In the genomic region with DNA sequence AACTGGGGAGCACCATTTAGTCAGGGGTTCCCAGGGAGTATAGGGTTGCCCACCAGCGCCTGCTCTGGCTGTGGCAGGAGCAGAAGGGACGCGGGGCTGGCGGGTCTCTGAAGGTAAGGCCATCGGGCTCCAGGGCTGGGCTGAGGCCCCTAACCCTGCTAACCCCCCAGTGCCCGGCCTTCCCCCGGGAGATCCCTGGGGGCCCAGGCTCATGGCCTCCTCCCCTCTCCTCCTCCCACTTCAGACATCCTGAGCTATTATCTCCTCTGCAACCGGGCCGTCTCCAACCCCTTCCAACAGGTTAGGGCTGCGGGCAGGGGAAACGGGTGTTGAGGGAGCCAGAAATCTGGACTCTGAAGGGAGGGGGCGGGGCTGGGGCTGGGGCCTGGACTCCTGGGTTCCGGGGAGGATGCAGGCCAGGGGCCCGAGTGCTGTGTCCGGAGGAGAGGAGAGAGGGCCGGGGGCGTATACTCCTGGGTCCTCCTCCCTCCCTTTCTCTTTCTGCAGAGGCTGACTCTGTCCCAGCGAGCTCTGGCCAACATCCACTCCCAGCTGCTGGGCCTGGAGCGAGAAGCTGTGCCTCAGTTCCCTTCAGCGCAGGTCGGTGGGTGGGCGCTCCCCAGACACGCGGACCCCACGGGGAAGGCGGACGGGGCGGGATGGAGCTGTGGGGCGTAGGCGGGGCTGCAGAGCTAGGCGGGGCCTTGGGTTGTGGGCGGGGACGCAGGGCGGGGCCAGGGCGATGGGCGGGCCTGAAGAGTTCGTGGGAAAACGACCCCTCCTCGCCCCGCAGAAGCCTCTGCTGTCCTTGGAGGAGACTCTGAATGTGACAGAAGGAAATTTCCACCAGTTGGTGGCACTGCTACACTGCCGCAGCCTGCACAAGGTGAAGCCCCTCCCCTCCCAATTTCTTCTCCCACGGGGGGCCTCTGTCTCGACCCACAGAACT, we compare ENCODE assay signal across 9 cellular contexts. TPM values are rescaled to one million over a fixed set of nuclear protein-coding genes. Genes with fewer than 3 reads are reported as not detected.
DNase-seq lines count a peak whose midpoint lies in the region; ATAC-seq and TF ChIP-seq lines count a peak whose summit lies in the region.
"Had no signal": no experiment of that assay in that cellular context is flagged by ENCODE, and none has a peak within 500 bp of the region (broad histone marks: within the 10 kb centered on the region; RNA-seq: fewer than 3 reads in every experiment).

No MANE protein-coding gene starts in this region.

- H3K36me3 Mint-ChIP-seq in CD14-positive monocyte (no peaks in the 10 kb centered on the region), neural crest cell (ENCODE audit: low read depth) (peaks cover 11% of the 10 kb centered on the region)
- no peaks in the 10 kb centered on the region for H3K36me3 Mint-ChIP-seq in activated CD8-positive, alpha-beta T cell treated with anti-CD3 and anti-CD28 coated beads for 36 hours (ENCODE audit: low read depth)

- CTCF ChIA-PET in activated CD8-positive, alpha-beta T cell treated with anti-CD3 and anti-CD28 coated beads for 36 hours (lab: Charles Lee): interaction anchor here (1.0 to 1.2 kb wide), 4 partner anchors 9 to 106 kb away, joined by 3 to 4 read pairs (median 3); partner anchors contain the start of gene TTYH1

- peaks cover 10% of the 10 kb centered on the region for H3K27me3 ChIP-seq in vagina

- H3K9me3 Mint-ChIP-seq in CD14-positive monocyte: peaks cover 0 to 4% (median 0%) of the 10 kb centered on the region in 7 donors
- no peaks in the 10 kb centered on the region for H3K9me3 Mint-ChIP-seq in activated CD8-positive, alpha-beta T cell treated with anti-CD3 and anti-CD28 coated beads for 36 hours
- no peaks in the 10 kb centered on the region for H3K9me3 Mint-ChIP-seq in neural crest cell

- peaks cover 42 to 73% (median 62%) of the 10 kb centered on the region in 3 donors for H3K27me3 Mint-ChIP-seq in CD14-positive monocyte (ENCODE audit: low read depth in 3 of 3)
- H3K27me3 Mint-ChIP-seq in activated CD8-positive, alpha-beta T cell treated with anti-CD3 and anti-CD28 coated beads for 36 hours: peaks cover 19% of the 10 kb centered on the region
- peaks cover 11% of the 10 kb centered on the region for H3K27me3 Mint-ChIP-seq in neural crest cell (ENCODE audit: low read depth)

- peak overlapping the region; percentile 28 to 40 for H3K4me3 ChIP-seq in vagina

- DNase-seq in CD14-positive monocyte (ENCODE audit: low spot score): no peak
- DNase-seq in HuH-7 (ENCODE audit: low spot score): peak; percentile 67
- DNase-seq in activated CD8-positive, alpha-beta T cell treated with anti-CD3 and anti-CD28 coated beads for 36 hours: peak; percentile 64
- DNase-seq in erythroblast (lab: John Stamatoyannopoulos, UW): peak; percentile 23 to 52
- peak; percentile 74 for DNase-seq in neural crest cell (ENCODE audit: low read depth, low spot score)
- DNase-seq in vagina (ENCODE audit: extremely low spot score in 2 of 2): no peak
- no peak for DNase-seq in NK-92 treated with Interleukin-12 subunit alpha and Interleukin-12 subunit beta, amount 100 ng/mL, for 24 hours (lab: John Stamatoyannopoulos, UW)

- peak overlapping the region; percentile 51 to 81 for H3K4me3 Mint-ChIP-seq in CD14-positive monocyte
- peak overlapping the region; percentile 24 for H3K4me3 Mint-ChIP-seq in activated CD8-positive, alpha-beta T cell treated with anti-CD3 and anti-CD28 coated beads for 36 hours
- H3K4me3 Mint-ChIP-seq in neural crest cell: peak overlapping the region; percentile 84

- intact Hi-C loops in CD14-positive monocyte (cut with micrococcal nuclease) (no loop called here), vagina (cut with DNase I) (no loop called here)
- intact Hi-C loops in activated CD8-positive, alpha-beta T cell treated with anti-CD3 and anti-CD28 coated beads for 36 hours (cut with micrococcal nuclease): no loop called here

- H3K27ac ChIP-seq in vagina: no peak overlapping the region

- TF ChIP-seq CTCF in CD14-positive monocyte (IDR thresholded peaks at IDR 0.05) (no peak), neural crest cell (conservative IDR thresholded peaks at IDR 0.05) (peak; percentile 52), vagina (IDR thresholded peaks at IDR 0.05) (peak in 1 of 3 experiments; percentile 10)
- no peak for TF ChIP-seq CTCF in activated CD8-positive, alpha-beta T cell treated with anti-CD3 and anti-CD28 coated beads for 36 hours (IDR thresholded peaks at IDR 0.05)

- no peaks in the 10 kb centered on the region for H3K36me3 ChIP-seq in vagina

- TF ChIP-seq POLR2A in erythroblast (IDR thresholded peaks at IDR 0.05; ENCODE audit: low read length) (no peak), vagina (IDR thresholded peaks at IDR 0.05) (no peak)

- H3K27ac Mint-ChIP-seq in CD14-positive monocyte (peak overlapping the region in 1 of 7 donors; percentile 78), neural crest cell (ENCODE audit: unreplicated experiment) (no peak overlapping the region)
- no peak overlapping the region for H3K27ac Mint-ChIP-seq in activated CD8-positive, alpha-beta T cell treated with anti-CD3 and anti-CD28 coated beads for 36 hours

- POLR2A ChIA-PET in activated CD8-positive, alpha-beta T cell treated with anti-CD3 and anti-CD28 coated beads for 36 hours (lab: Charles Lee): interaction anchor here (0.7 to 1.5 kb wide), 2 partner anchors 8 to 17 kb away, joined by 3 to 7 read pairs; no protein-coding TSS in a partner anchor

- no peaks in the 10 kb centered on the region for H3K9me3 ChIP-seq in vagina

- peaks cover 33% of the 10 kb centered on the region for H3K4me1 ChIP-seq in vagina

- H3K4me1 Mint-ChIP-seq in CD14-positive monocyte: peaks cover 7% of the 10 kb centered on the region
- peaks cover 10% of the 10 kb centered on the region for H3K4me1 Mint-ChIP-seq in activated CD8-positive, alpha-beta T cell treated with anti-CD3 and anti-CD28 coated beads for 36 hours (ENCODE audit: low read depth)
- H3K4me1 Mint-ChIP-seq in neural crest cell: peaks cover 42% of the 10 kb centered on the region

- peak; percentile 81 for ATAC-seq in activated CD8-positive, alpha-beta T cell treated with anti-CD3 and anti-CD28 coated beads for 36 hours
- no peak for ATAC-seq in GM21619 (IDR thresholded peaks at IDR 0.05; ENCODE audit: unreplicated experiment)

RNA-seq across cellular contexts. Expression of gene TTYH1, which starts 15.3 kb away (rescaled TPM):
- not detected for polyA plus RNA-seq in CD14-positive monocyte
- total RNA-seq in activated CD8-positive, alpha-beta T cell treated with anti-CD3 and anti-CD28 coated beads for 36 hours: under 1 TPM in 1 of 2 experiments, not detected in 1; 0.70 TPM
- total RNA-seq in neural crest cell (180 and 207 TPM in 2 replicates), vagina (5.9 TPM)
- total RNA-seq: renal cortical epithelial cell had no signal

RNA-seq across cellular contexts. Expression of gene LENG8, which starts 18.4 kb away (rescaled TPM):
- 1 to 10 TPM; 3.6 to 5.8 TPM for polyA plus RNA-seq in CD14-positive monocyte
- 100 to 1,000 TPM; 165 to 170 TPM for total RNA-seq in activated CD8-positive, alpha-beta T cell treated with anti-CD3 and anti-CD28 coated beads for 36 hours
- total RNA-seq in neural crest cell: 157 and 161 TPM in 2 replicates
- 129 TPM for total RNA-seq in vagina

RNA-seq across cellular contexts. Expression of gene LENG9, which starts 33.0 kb away (rescaled TPM):
- under 1 TPM in 1 of 2 donors, not detected in 1; 0.15 TPM for polyA plus RNA-seq in CD14-positive monocyte
- total RNA-seq in activated CD8-positive, alpha-beta T cell treated with anti-CD3 and anti-CD28 coated beads for 36 hours: 1 to 10 TPM; 4.3 to 5.5 TPM
- total RNA-seq in neural crest cell: 2.5 and 3.0 TPM in 2 replicates
- total RNA-seq in vagina: 10.3 TPM

RNA-seq across cellular contexts. Expression of gene CDC42EP5, which starts 42.5 kb away (rescaled TPM):
- polyA plus RNA-seq in CD14-positive monocyte: not detected
- under 1 TPM; 0.45 to 0.83 TPM for total RNA-seq in activated CD8-positive, alpha-beta T cell treated with anti-CD3 and anti-CD28 coated beads for 36 hours
- total RNA-seq in neural crest cell (6.7 and 7.7 TPM in 2 replicates), vagina (33.4 TPM)

Comparison
In these comparisons a context has a peak if more than half of its experiments do, and no peak if none do; other contexts are left out.
1. DNase-seq: peak in HuH-7 (single experiment), activated CD8-positive, alpha-beta T cell treated with anti-CD3 and anti-CD28 coated beads for 36 hours (single experiment), erythroblast (2 of 2) and neural crest cell (single experiment); none in CD14-positive monocyte (single experiment), vagina (0 of 2) and NK-92 treated with Interleukin-12 subunit alpha and Interleukin-12 subunit beta, amount 100 ng/mL, for 24 hours (single experiment).
2. H3K4me3 Mint-ChIP-seq: peak in every context shown above with its lines; median percentile 84 in neural crest cell; 66 in CD14-positive monocyte; 24 in activated CD8-positive, alpha-beta T cell treated with anti-CD3 and anti-CD28 coated beads for 36 hours.
3. RNA of gene TTYH1, which starts 15.3 kb away (total RNA-seq): 180 to 207 TPM in neural crest cell; 5.9 TPM in vagina (single experiment) and 0.70 TPM in activated CD8-positive, alpha-beta T cell treated with anti-CD3 and anti-CD28 coated beads for 36 hours; every median in the first group is over 10 times any median in the second.